In genomic region chr2:212745359-212745758, GRCh38 we compare ENCODE assay signal across 22 cellular contexts.
DNase-seq lines count a peak whose midpoint lies in the region; ATAC-seq, FAIRE-seq and TF ChIP-seq lines count a peak whose summit lies in the region.
"Had no signal": no experiment of that assay in that cellular context is flagged by ENCODE, and none has a peak within 500 bp of the region (broad histone marks: within the 10 kb centered on the region; RNA-seq: fewer than 3 reads in every experiment).

No MANE protein-coding gene starts in this region.

- RAD21 ChIA-PET in GM12878 (lab: Charles Lee; ENCODE audit: unreplicated experiment) = no interaction called here

- H3K27me3 ChIP-seq in GM12878 (replicated peaks in 1 of 2; ENCODE audit: control insufficient read depth in 2 of 2, insufficient read depth in 2 of 2, low read length in 1 of 2) = no peaks in the 10 kb centered on the region
- H3K27me3 ChIP-seq: esophagus squamous epithelium, heart left ventricle, neural progenitor cell, right atrium auricular region, tibial nerve had no signal

- H3K4me2 ChIP-seq in GM12878 (ENCODE audit: control insufficient read depth, insufficient read depth) (no peak overlapping the region), OCI-LY7 (ENCODE audit: low read length) (no peak overlapping the region)
- H3K4me2 ChIP-seq: neural progenitor cell had no signal

- POLR2A ChIA-PET in GM12878 (lab: Charles Lee) (no interaction called here), OCI-LY7 (lab: Charles Lee) (interaction anchor here (1.1 kb wide), 1 partner anchor 15 kb away, joined by 4 read pairs; no protein-coding TSS in a partner anchor), GM10248 (lab: Yijun Ruan, JAX) (no interaction called here)

- TF ChIP-seq RAD21 in GM12878 (IDR thresholded peaks at IDR 0.05; ENCODE audit: insufficient read depth, low read depth, low read length) = no peak

- no peaks in the 10 kb centered on the region for H4K20me1 ChIP-seq in GM12878 (ENCODE audit: control insufficient read depth, insufficient read depth)
- H4K20me1 ChIP-seq in OCI-LY7 (ENCODE audit: insufficient read depth, low read length) = no peaks in the 10 kb centered on the region

- FAIRE-seq in GM12878 (lab: Jason Lieb, UNC) = no peak
- FAIRE-seq: kidney had no signal

- CTCF ChIA-PET in GM12878 (lab: Yijun Ruan, JAX) = interaction anchor here (1.3 to 2.1 kb wide), 2 partner anchors 28 to 32 kb away, joined by 3 to 8 read pairs; no protein-coding TSS in a partner anchor
- CTCF ChIA-PET in OCI-LY7 (lab: Charles Lee; ENCODE audit: unreplicated experiment) = no interaction called here
- CTCF ChIA-PET in GM10248 (lab: Yijun Ruan, JAX) = interaction anchor here (1.1 to 1.6 kb wide), 3 partner anchors 9 to 32 kb away, joined by 3 to 4 read pairs (median 3); no protein-coding TSS in a partner anchor

- no TSS peak for BruUV-seq in GM12878 (replicated peaks; lab: Mats Ljungman, UMichigan)
- no TSS peak for BruUV-seq in OCI-LY7 (replicated peaks; lab: Mats Ljungman, UMichigan)

- no peak overlapping the region for H3K27ac ChIP-seq in GM12878 (ENCODE audit: control insufficient read depth, insufficient read depth)
- no peak overlapping the region for H3K27ac ChIP-seq in OCI-LY7 (ENCODE audit: low read depth, low read length, poor library complexity, severe bottlenecking)
- H3K27ac ChIP-seq: esophagus squamous epithelium, heart left ventricle, HL-60, neural progenitor cell, right atrium auricular region, tibial nerve had no signal

- ATAC-seq in GM19025 (IDR thresholded peaks at IDR 0.05; ENCODE audit: low read depth, unreplicated experiment) (peak; percentile 79), GM21529 (IDR thresholded peaks at IDR 0.05; ENCODE audit: unreplicated experiment) (peak; percentile 93), HG03025 (IDR thresholded peaks at IDR 0.05; ENCODE audit: low FRiP score, unreplicated experiment) (peak; percentile 94), GM12878 (peak; percentile 66)
- ATAC-seq: activated CD8-positive, alpha-beta memory T cell treated with anti-CD3 and anti-CD28 coated beads, Interleukin-2, amount 10 ng/mL, durations not matched to agents 7 days and 5 days; heart left ventricle; Panc1 had no signal

- no peak for TF ChIP-seq EP300 in GM12878 (IDR thresholded peaks at IDR 0.05; ENCODE audit: borderline replicate concordance in 1 of 2, control insufficient read depth in 1 of 2, low read depth in 2 of 2, low read length in 2 of 2)

- H3K4me1 ChIP-seq in GM12878 (ENCODE audit: control insufficient read depth, insufficient read depth, low read length) (no peaks in the 10 kb centered on the region), OCI-LY7 (ENCODE audit: insufficient read depth, low read length, poor library complexity, severe bottlenecking) (no peaks in the 10 kb centered on the region)
- H3K4me1 ChIP-seq: esophagus squamous epithelium, heart left ventricle, right atrium auricular region, tibial nerve had no signal

- SMC1A ChIA-PET in GM12878 (lab: Charles Lee; ENCODE audit: uncharacterized antibody, unreplicated experiment) = interaction anchor here (1.2 kb wide), 1 partner anchor 15 kb away, joined by 6 read pairs; no protein-coding TSS in a partner anchor

- no peaks in the 10 kb centered on the region for H3K9me3 ChIP-seq in GM12878 (replicated peaks; ENCODE audit: control insufficient read depth, insufficient read depth, low read length)
- H3K9me3 ChIP-seq in OCI-LY7 (ENCODE audit: low read length) = no peaks in the 10 kb centered on the region
- H3K9me3 ChIP-seq: esophagus squamous epithelium, heart left ventricle, right atrium auricular region, tibial nerve had no signal

- no peak overlapping the region for H3K9ac ChIP-seq in GM12878 (ENCODE audit: control insufficient read depth, insufficient read depth, low read length)
- H3K9ac ChIP-seq: neural progenitor cell had no signal

- H3K36me3 ChIP-seq in GM12878 (ENCODE audit: control insufficient read depth in 2 of 2, insufficient read depth in 2 of 2, low read length in 1 of 2) (no peaks in the 10 kb centered on the region), OCI-LY7 (ENCODE audit: insufficient read depth, low read length) (no peaks in the 10 kb centered on the region)
- H3K36me3 ChIP-seq: esophagus squamous epithelium, heart left ventricle, neural progenitor cell, right atrium auricular region, tibial nerve had no signal

- intact Hi-C loops in GM12878 (cut with micrococcal nuclease; ENCODE audit: unreplicated experiment) (no loop called here), OCI-LY7 (cut with micrococcal nuclease; ENCODE audit: unreplicated experiment) (no loop called here)

- H3K4me3 ChIP-seq in GM12878 = no peak overlapping the region
- no peak overlapping the region for H3K4me3 ChIP-seq in OCI-LY7 (ENCODE audit: low read depth, low read length, poor library complexity, severe bottlenecking)
- H3K4me3 ChIP-seq: esophagus squamous epithelium, heart left ventricle, neural progenitor cell, right atrium auricular region, tibial nerve had no signal

- H2AFZ ChIP-seq in GM12878 (ENCODE audit: control insufficient read depth, low read depth, low read length) = no peak overlapping the region; the same call in 1 of the 2 replicates
- H2AFZ ChIP-seq in OCI-LY7 (ENCODE audit: low read length) = no peak overlapping the region
- H2AFZ ChIP-seq: neural progenitor cell had no signal

- DNase-seq in GM12878 (ENCODE audit: low read depth, low spot score) (no peak), OCI-LY7 (ENCODE audit: low spot score) (no peak), GM10248 (ENCODE audit: extremely low spot score) (no peak), GM13977 (ENCODE audit: low spot score) (no peak)
- DNase-seq: activated CD8-positive, alpha-beta memory T cell treated with anti-CD3 and anti-CD28 coated beads, Interleukin-2, amount 10 ng/mL, durations not matched to agents 7 days and 5 days; dermis blood vessel endothelial cell; DMS153; esophagus squamous epithelium; heart left ventricle; KG1; kidney; NCI-H1436; NCI-H524 treated with DMSO at 0.1 percent for 48 hours; stimulated activated CD4-positive, alpha-beta T cell treated with anti-CD3 and anti-CD28 coated beads, Interleukin-2, amount 100 ng/mL, for 48 hours had no signal

- no peaks in the 10 kb centered on the region for H3K9me2 ChIP-seq in OCI-LY7 (ENCODE audit: insufficient read depth, low read length)

- no peak for TF ChIP-seq POLR2A in GM12878 (IDR thresholded peaks at IDR 0.05; ENCODE audit: low read depth, low read length)

- TF ChIP-seq CTCF in GM12878 (IDR thresholded peaks at IDR 0.05 in 2 of 3, conservative IDR thresholded peaks at IDR 0.05 in 1 of 3; ENCODE audit: control insufficient read depth in 2 of 3, extremely low read depth in 1 of 3, insufficient read depth in 1 of 3, low read depth in 3 of 3, low read length in 3 of 3) (no peak), OCI-LY7 (conservative IDR thresholded peaks at IDR 0.05; ENCODE audit: low read length) (no peak), GM10248 (IDR thresholded peaks at IDR 0.05; ENCODE audit: control extremely low read depth, extremely low read depth, low read depth, missing control alignments) (no peak), GM13977 (IDR thresholded peaks at IDR 0.05; ENCODE audit: extremely low read depth, insufficient read depth, missing control alignments) (no peak)

- H3K79me2 ChIP-seq in GM12878 (ENCODE audit: control insufficient read depth, insufficient read depth, low read length) = no peaks in the 10 kb centered on the region
- H3K79me2 ChIP-seq in OCI-LY7 (ENCODE audit: insufficient read depth, low read depth, low read length) = no peaks in the 10 kb centered on the region

- in situ Hi-C loops in GM12878 (cut with MboI) = no loop called here
- in situ Hi-C loops in GM13977 (cut with MboI; ENCODE audit: low pct_unique_long_range_greater_than_20kb, low sequenced_read_pairs, unreplicated experiment) = no loop called here

TF ChIP-seq in GM12878, 131 proteins besides CTCF, POLR2A, EP300 and RAD21:
- TF ChIP-seq MLLT1 (IDR thresholded peaks at IDR 0.05) = no peak
- TF ChIP-seq PKNOX1 (IDR thresholded peaks at IDR 0.05) = 0 out of 2 replicates have a peak, but pooled peaks have one; percentile 8
